Comparison of ENCODE assay signal across 27 cellular contexts in genomic region chr13:75639426-75639825, GRCh38. TPM values are rescaled to one million over a fixed set of nuclear protein-coding genes. Genes with fewer than 3 reads are reported as not detected.
A peak's percentile ranks its signal among the peaks of the same experiment; 100 is the strongest.
DNase-seq lines count a peak whose midpoint lies in the region; ATAC-seq and TF ChIP-seq lines count a peak whose summit lies in the region.
"Had no signal": no experiment of that assay in that cellular context is flagged by ENCODE, and none has a peak within 500 bp of the region (broad histone marks: within the 10 kb centered on the region; RNA-seq: fewer than 3 reads in every experiment).

No MANE protein-coding gene starts in this region.

- H3K9me3 ChIP-seq in CD4-positive, alpha-beta T cell (ENCODE audit: control insufficient read depth, low read length), result no peaks in the 10 kb centered on the region
- H3K9me3 ChIP-seq: ascending aorta, HAP-1, neutrophil, suprapubic skin had no signal

- no peak overlapping the region for H3K9ac ChIP-seq in KMS-11

- peaks cover 10% of the 10 kb centered on the region for H3K27me3 Mint-ChIP-seq in CD4-positive, alpha-beta T cell
- no peaks in the 10 kb centered on the region for H3K27me3 Mint-ChIP-seq in osteocyte (ENCODE audit: unreplicated experiment)
- H3K27me3 Mint-ChIP-seq: memory B cell had no signal

- DNase-seq in CD4-positive, alpha-beta T cell, result no peak
- DNase-seq in astrocyte of the spinal cord (ENCODE audit: low read depth, low spot score) (no peak), osteocyte (ENCODE audit: extremely low spot score, unreplicated experiment) (no peak), NCI-H748 (lab: John Stamatoyannopoulos, UW; ENCODE audit: unreplicated experiment) (no peak), Ammon's horn (ENCODE audit: low spot score) (no peak)
- DNase-seq: activated CD4-positive, alpha-beta T cell treated with anti-CD3 and anti-CD28 coated beads, Interleukin-2, amount 10 ng/mL, durations not matched to agents 7 days and 5 days; activated CD8-positive, alpha-beta memory T cell treated with anti-CD3 and anti-CD28 coated beads, Interleukin-2, amount 10 ng/mL, durations not matched to agents 7 days and 5 days; CD8-positive, alpha-beta T cell; foreskin melanocyte; left colon; NCI-H1092 treated with DMSO at 0.1 percent for 48 hours; NCI-H187 treated with DMSO at 0.1 percent for 48 hours; NCI-H526; RPMI8226; stimulated activated CD4-positive, alpha-beta T cell treated with anti-CD3 and anti-CD28 coated beads, Interleukin-2, amount 100 ng/mL, for 24 hours; T-helper 2 cell had no signal

- peak overlapping the region; percentile 63; the same call in 1 of the 2 replicates for H3K4me2 ChIP-seq in KMS-11

- no peak overlapping the region for H3K27ac Mint-ChIP-seq in CD4-positive, alpha-beta T cell
- H3K27ac Mint-ChIP-seq in osteocyte (ENCODE audit: unreplicated experiment), result no peak overlapping the region
- H3K27ac Mint-ChIP-seq: activated CD4-positive, alpha-beta T cell treated with anti-CD3 and anti-CD28 coated beads, Interleukin-2, amount 10 ng/mL, durations not matched to agents 7 days and 5 days; activated CD8-positive, alpha-beta memory T cell treated with anti-CD3 and anti-CD28 coated beads, Interleukin-2, amount 10 ng/mL, durations not matched to agents 7 days and 5 days; activated naive CD4-positive, alpha-beta T cell treated with anti-CD3 and anti-CD28 coated beads, Interleukin-2, amount 50 U/mL, for 24 hours; CD8-positive, alpha-beta T cell; memory B cell had no signal

- H3K4me1 Mint-ChIP-seq in CD4-positive, alpha-beta T cell (ENCODE audit: low read depth), result peaks cover 18% of the 10 kb centered on the region
- H3K4me1 Mint-ChIP-seq in osteocyte (ENCODE audit: unreplicated experiment), result peaks cover 57% of the 10 kb centered on the region
- H3K4me1 Mint-ChIP-seq: memory B cell had no signal

- POLR2A ChIA-PET in CD4-positive, alpha-beta T cell (lab: Charles Lee), result no interaction called here

- no peaks in the 10 kb centered on the region for H3K27me3 ChIP-seq in CD4-positive, alpha-beta T cell (ENCODE audit: control insufficient read depth, insufficient read depth, low read length)
- H3K27me3 ChIP-seq in KMS-11 (ENCODE audit: insufficient read depth, low read depth), result no peaks in the 10 kb centered on the region
- H3K27me3 ChIP-seq: ascending aorta, suprapubic skin had no signal

- H3K79me2 ChIP-seq in KMS-11 (ENCODE audit: insufficient read depth, low read depth), result no peaks in the 10 kb centered on the region

- H3K36me3 Mint-ChIP-seq in CD4-positive, alpha-beta T cell (ENCODE audit: low read depth), result no peaks in the 10 kb centered on the region
- H3K36me3 Mint-ChIP-seq in osteocyte (ENCODE audit: unreplicated experiment), result peaks cover 8% of the 10 kb centered on the region
- H3K36me3 Mint-ChIP-seq: CD8-positive, alpha-beta T cell had no signal

- H3K36me3 ChIP-seq in KMS-11 (ENCODE audit: insufficient read depth), result no peaks in the 10 kb centered on the region
- H3K36me3 ChIP-seq: ascending aorta, HAP-1, neutrophil, suprapubic skin had no signal

- in situ Hi-C loops in astrocyte of the spinal cord (cut with HindIII; ENCODE audit: low sequenced_read_pairs), result no loop called here

- TF ChIP-seq CTCF in CD4-positive, alpha-beta T cell (IDR thresholded peaks at IDR 0.05), result no peak
- TF ChIP-seq CTCF in KMS-11 (conservative IDR thresholded peaks at IDR 0.05; ENCODE audit: low read depth, low read length) (no peak), astrocyte of the spinal cord (IDR thresholded peaks at IDR 0.05; ENCODE audit: low read depth, low read length) (no peak), osteocyte (IDR thresholded peaks at IDR 0.05) (no peak)

- H4K20me1 ChIP-seq in KMS-11 (ENCODE audit: insufficient read depth), result no peaks in the 10 kb centered on the region

- H3K9me3 Mint-ChIP-seq in CD4-positive, alpha-beta T cell, result no peaks in the 10 kb centered on the region
- no peaks in the 10 kb centered on the region for H3K9me3 Mint-ChIP-seq in osteocyte (ENCODE audit: unreplicated experiment)
- H3K9me3 Mint-ChIP-seq: activated CD4-positive, alpha-beta T cell treated with anti-CD3 and anti-CD28 coated beads, Interleukin-2, amount 10 ng/mL, durations not matched to agents 7 days and 5 days; activated naive CD4-positive, alpha-beta T cell treated with anti-CD3 and anti-CD28 coated beads, Interleukin-2, amount 50 U/mL, for 24 hours; CD8-positive, alpha-beta T cell; memory B cell had no signal

- peaks cover 21% of the 10 kb centered on the region for H3K4me1 ChIP-seq in KMS-11 (ENCODE audit: low read depth, poor library complexity, severe bottlenecking)
- H3K4me1 ChIP-seq: ascending aorta had no signal

- intact Hi-C loops in CD4-positive, alpha-beta T cell (cut with DNase I, micrococcal nuclease), result loop anchor here in 1 of 2 experiments (5.0 kb wide), 2 partner anchors 87 to 1248 kb away; partner anchors contain the start of gene KCTD12

- ATAC-seq in CD4-positive, alpha-beta T cell (ENCODE audit: poor library complexity), result no peak
- ATAC-seq in GM18873 (IDR thresholded peaks at IDR 0.05; ENCODE audit: low FRiP score, unreplicated experiment) (no peak), GM19455 (IDR thresholded peaks at IDR 0.05; ENCODE audit: unreplicated experiment) (no peak)
- ATAC-seq: activated CD8-positive, alpha-beta memory T cell treated with anti-CD3 and anti-CD28 coated beads, Interleukin-2, amount 10 ng/mL, durations not matched to agents 7 days and 5 days; CD8-positive, alpha-beta T cell; left colon had no signal

- no peak overlapping the region for H3K27ac ChIP-seq in CD4-positive, alpha-beta T cell (ENCODE audit: low read depth, low read length)
- H3K27ac ChIP-seq in KMS-11, result no peak overlapping the region
- H3K27ac ChIP-seq: ascending aorta, epithelial cell of prostate, neutrophil, skin epidermis, suprapubic skin had no signal

- H2AFZ ChIP-seq in KMS-11 (ENCODE audit: low read depth), result no peak overlapping the region

- CTCF ChIA-PET in CD4-positive, alpha-beta T cell (lab: Charles Lee), result no interaction called here

- peak overlapping the region; percentile 0 for H3K4me3 Mint-ChIP-seq in CD4-positive, alpha-beta T cell
- peak overlapping the region; percentile 55 for H3K4me3 Mint-ChIP-seq in osteocyte (ENCODE audit: unreplicated experiment)
- H3K4me3 Mint-ChIP-seq: activated CD4-positive, alpha-beta T cell treated with anti-CD3 and anti-CD28 coated beads, Interleukin-2, amount 10 ng/mL, durations not matched to agents 7 days and 5 days; activated CD8-positive, alpha-beta memory T cell treated with anti-CD3 and anti-CD28 coated beads, Interleukin-2, amount 10 ng/mL, durations not matched to agents 7 days and 5 days; activated naive CD4-positive, alpha-beta T cell treated with anti-CD3 and anti-CD28 coated beads, Interleukin-2, amount 50 U/mL, for 24 hours; CD8-positive, alpha-beta T cell; memory B cell had no signal

- no peak overlapping the region for H3K4me3 ChIP-seq in KMS-11 (IDR thresholded peaks at IDR 0.05; ENCODE audit: insufficient read depth, low read depth, low read length)
- peak overlapping the region; percentile 94 for H3K4me3 ChIP-seq in astrocyte of the spinal cord (ENCODE audit: low read depth, low read length)
- H3K4me3 ChIP-seq: ascending aorta, HAP-1, skin epidermis, suprapubic skin had no signal

RNA-seq across cellular contexts. Expression of gene LMO7, which starts 3.3 kb away (rescaled TPM):
- total RNA-seq in CD4-positive, alpha-beta T cell, result 10 to 100 TPM; 35.2 to 36.3 TPM
- total RNA-seq in osteocyte, result 213 and 239 TPM in 2 replicates
